9 cellular contexts compared by ENCODE assay signal in genomic region chr10:113616244-113617074, GRCh38. TPM values are rescaled to one million over a fixed set of nuclear protein-coding genes. Genes with fewer than 3 reads are reported as not detected.
A peak's percentile ranks its signal among the peaks of the same experiment; 100 is the strongest.
DNase-seq lines count a peak whose midpoint lies in the region; ATAC-seq, FAIRE-seq and TF ChIP-seq lines count a peak whose summit lies in the region.
"Had no signal": no experiment of that assay in that cellular context is flagged by ENCODE, and none has a peak within 500 bp of the region (broad histone marks: within the 10 kb centered on the region; RNA-seq: fewer than 3 reads in every experiment).

No MANE protein-coding gene starts in this region.

- H3K27me3 ChIP-seq in keratinocyte (ENCODE audit: control insufficient read depth, extremely low read depth, insufficient read depth, low read length) = peaks cover 5% of the 10 kb centered on the region

- no peak overlapping the region for H3K9ac ChIP-seq in keratinocyte (ENCODE audit: control insufficient read depth, extremely low read depth, insufficient read depth, low read length)

- ATAC-seq in SK-N-SH treated with all-trans-retinoic acid at 6 μM for 48 hours (0 out of 3 replicates have a peak, but pooled peaks have one; percentile 33), GM18909 (IDR thresholded peaks at IDR 0.05; ENCODE audit: poor library complexity, unreplicated experiment) (no peak), left colon (no peak)
- no peak for ATAC-seq in activated T-cell treated with anti-CD3 and anti-CD28 coated beads, Interleukin-2, amount 50 U/mL, for 4 hours

- intact Hi-C loops in left colon (cut with DNase I, micrococcal nuclease) = no loop called here

- H3K4me1 Mint-ChIP-seq in activated T-cell treated with anti-CD3 and anti-CD28 coated beads, Interleukin-2, amount 50 U/mL, for 4 hours (ENCODE audit: low read depth) = no peaks in the 10 kb centered on the region

- dilution Hi-C loops in keratinocyte (cut with MboI; ENCODE audit: extremely low pct_ligation_motif_present, low sequenced_read_pairs) = no loop called here

- peak; percentile 67 for TF ChIP-seq CTCF in AG10803 (conservative IDR thresholded peaks at IDR 0.05; ENCODE audit: low read length)
- TF ChIP-seq CTCF in GM13977 (IDR thresholded peaks at IDR 0.05; ENCODE audit: extremely low read depth, insufficient read depth, missing control alignments) = peak; percentile 24
- TF ChIP-seq CTCF in keratinocyte (optimal IDR thresholded peaks at IDR 0.05 in 1 of 3, IDR thresholded peaks at IDR 0.05 in 1 of 3, conservative IDR thresholded peaks at IDR 0.05 in 1 of 3; ENCODE audit: extremely low read depth in 1 of 3, insufficient read depth in 2 of 3, low read length in 3 of 3) = peak in 2 of 3 experiments; percentile 29 to 42

- H3K9me3 Mint-ChIP-seq in activated T-cell treated with anti-CD3 and anti-CD28 coated beads, Interleukin-2, amount 50 U/mL, for 4 hours = no peaks in the 10 kb centered on the region

- no peak overlapping the region for H2AFZ ChIP-seq in keratinocyte (ENCODE audit: control insufficient read depth, low read length)

- no peak overlapping the region for H3K4me3 ChIP-seq in AG10803 (ENCODE audit: low read length)
- H3K4me3 ChIP-seq in keratinocyte (ENCODE audit: control insufficient read depth in 2 of 3, extremely low read depth in 1 of 3, insufficient read depth in 2 of 3, low read depth in 1 of 3, low read length in 3 of 3) = no peak overlapping the region

- H3K4me2 ChIP-seq in keratinocyte (ENCODE audit: control insufficient read depth, extremely low read depth, insufficient read depth, low read depth, low read length) = no peak overlapping the region

- no peak overlapping the region for H3K4me3 Mint-ChIP-seq in activated T-cell treated with anti-CD3 and anti-CD28 coated beads, Interleukin-2, amount 50 U/mL, for 4 hours

- peaks cover 37% of the 10 kb centered on the region for H3K27me3 Mint-ChIP-seq in activated T-cell treated with anti-CD3 and anti-CD28 coated beads, Interleukin-2, amount 50 U/mL, for 4 hours (ENCODE audit: low read depth)

- H3K9me1 ChIP-seq in keratinocyte (ENCODE audit: control insufficient read depth, extremely low read depth, insufficient read depth, low read length) = no peaks in the 10 kb centered on the region

- H3K36me3 ChIP-seq in keratinocyte (ENCODE audit: control insufficient read depth in 2 of 2, extremely low read depth in 1 of 2, insufficient read depth in 2 of 2, low read length in 2 of 2) = no peaks in the 10 kb centered on the region

- H3K4me1 ChIP-seq in keratinocyte (ENCODE audit: control insufficient read depth, extremely low read depth, insufficient read depth, low read length) = no peaks in the 10 kb centered on the region

- in situ Hi-C loops in GM13977 (cut with MboI; ENCODE audit: low pct_unique_long_range_greater_than_20kb, low sequenced_read_pairs, unreplicated experiment) = no loop called here

- no peak for FAIRE-seq in keratinocyte (lab: Jason Lieb, UNC)

- no peaks in the 10 kb centered on the region for H3K79me2 ChIP-seq in keratinocyte (ENCODE audit: control insufficient read depth, insufficient read depth, low read length)

- no peaks in the 10 kb centered on the region for H3K36me3 Mint-ChIP-seq in activated T-cell treated with anti-CD3 and anti-CD28 coated beads, Interleukin-2, amount 50 U/mL, for 4 hours (ENCODE audit: insufficient read depth)

- DNase-seq in AG10803 (ENCODE audit: low read depth) = peak; percentile 28
- DNase-seq in GM13977 (ENCODE audit: low spot score) = no peak
- no peak for DNase-seq in keratinocyte (ENCODE audit: low read depth, low spot score)
- no peak for DNase-seq in left colon
- no peak for DNase-seq in activated T-cell treated with anti-CD3 and anti-CD28 coated beads, Interleukin-2, amount 50 U/mL, for 48 hours
- no peak for DNase-seq in activated T-cell treated with anti-CD3 and anti-CD28 coated beads, Interleukin-2, amount 50 U/mL, for 4 hours
- DNase-seq: Right ventricle myocardium superior had no signal

- H3K27ac ChIP-seq in keratinocyte (ENCODE audit: control insufficient read depth, insufficient read depth, low read length) = no peak overlapping the region

- H3K9me3 ChIP-seq in keratinocyte (ENCODE audit: control insufficient read depth, low read depth, low read length) = no peaks in the 10 kb centered on the region

- no peaks in the 10 kb centered on the region for H4K20me1 ChIP-seq in keratinocyte (ENCODE audit: control insufficient read depth, extremely low read depth, insufficient read depth, low read length)

TF ChIP-seq in SK-N-SH treated with all-trans-retinoic acid at 6 μM for 48 hours, 23 proteins besides CTCF, POLR2A, EP300 and RAD21:
- TF ChIP-seq RARB (CRISPR knock-in tag; IDR thresholded peaks at IDR 0.05) (no peak), CSDC2 (CRISPR knock-in tag; IDR thresholded peaks at IDR 0.05) (no peak), SNAI2 (CRISPR knock-in tag; IDR thresholded peaks at IDR 0.05) (no peak), ISL1 (CRISPR knock-in tag; IDR thresholded peaks at IDR 0.05) (no peak), TOX (CRISPR knock-in tag; IDR thresholded peaks at IDR 0.05; ENCODE audit: borderline replicate concordance) (no peak), ARNTL (CRISPR knock-in tag; IDR thresholded peaks at IDR 0.05; ENCODE audit: borderline replicate concordance, low read depth) (no peak), ZC3H10 (CRISPR knock-in tag; IDR thresholded peaks at IDR 0.05) (no peak), ESRRG (CRISPR knock-in tag; IDR thresholded peaks at IDR 0.05) (no peak)

RNA-seq across cellular contexts. Expression of gene NRAP, which starts 47.4 kb away (rescaled TPM):
- not detected in 3 replicates for polyA plus RNA-seq in keratinocyte
- not detected for polyA plus RNA-seq in keratinocyte (2011; ENCODE audit: low read depth)
- polyA plus RNA-seq in keratinocyte (2011; cell fraction: cytosol; rRNA removed) = not detected in 2 replicates
- polyA plus RNA-seq in keratinocyte (2011; cell fraction: nucleus; rRNA removed) = not detected in 2 replicates
- not detected in 2 replicates for polyA plus RNA-seq in keratinocyte (2012; ENCODE audit: low replicate concordance)
- not detected in 3 replicates for polyA minus RNA-seq in keratinocyte
- not detected for polyA minus RNA-seq in keratinocyte (2011; cell fraction: cytosol; rRNA and poly(A)+ RNA removed)
- polyA minus RNA-seq in keratinocyte (2011; cell fraction: nucleus; rRNA and poly(A)+ RNA removed) = not detected in 2 replicates
- under 1 TPM; 0.49 to 0.64 TPM for total RNA-seq in left colon
- not detected for total RNA-seq in activated T-cell treated with anti-CD3 and anti-CD28 coated beads, Interleukin-2, amount 50 U/mL, for 4 hours
